ENCODE assay signal across 34 cellular contexts in the genomic region with DNA sequence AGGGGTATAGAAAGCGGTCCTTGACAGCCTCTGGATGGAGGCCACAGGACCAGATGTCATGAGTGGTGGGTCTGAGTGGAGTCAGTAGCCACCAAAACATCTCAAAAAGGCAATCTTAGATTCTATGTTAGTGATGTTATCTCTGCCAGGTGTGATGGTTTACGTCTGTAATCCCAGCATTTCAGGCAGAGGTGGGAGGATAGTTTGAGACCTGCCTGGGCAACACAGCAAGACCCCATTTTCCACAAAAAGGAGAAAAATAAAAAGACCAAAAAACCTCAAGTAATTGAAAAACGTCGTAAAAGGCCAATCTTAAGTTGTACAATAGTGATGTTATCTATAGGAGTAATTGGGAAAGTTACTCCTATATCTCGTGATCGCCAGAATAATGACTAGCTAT. TPM values are rescaled to one million over a fixed set of nuclear protein-coding genes. Genes with fewer than 3 reads are reported as not detected.
"Had no signal": no experiment of that assay in that cellular context is flagged by ENCODE, and none has a peak within 500 bp of the region (broad histone marks: within the 10 kb centered on the region; RNA-seq: fewer than 3 reads in every experiment).

No MANE protein-coding gene starts in this region.

- H3K27me3 Mint-ChIP-seq: activated CD4-positive, alpha-beta T cell treated with anti-CD3 and anti-CD28 coated beads, Interleukin-2, amount 10 ng/mL, durations not matched to agents 7 days and 5 days; activated naive CD8-positive, alpha-beta T cell treated with anti-CD3 and anti-CD28 coated beads for 36 hours; activated T-cell treated with anti-CD3 and anti-CD28 coated beads, Interleukin-2, amount 50 U/mL, for 24 hours; T-cell had no signal

- H3K9me3 ChIP-seq: MG63, Peyer's patch had no signal

- DNase-seq: activated CD4-positive, alpha-beta T cell treated with anti-CD3 and anti-CD28 coated beads for 1 hour; activated CD4-positive, alpha-beta T cell treated with anti-CD3 and anti-CD28 coated beads, Interleukin-2, amount 10 ng/mL, durations not matched to agents 7 days and 5 days; activated CD4-positive, alpha-beta T cell treated with anti-CD3 and anti-CD28 coated beads, Interleukin-2, amount 50 U/mL, for 48 hours; activated CD4-positive, CD25-positive, alpha-beta regulatory T cell; activated CD8-positive, alpha-beta T cell treated with anti-CD3 and anti-CD28 coated beads, Interleukin-2, amount 10 ng/mL, durations not matched to agents 7 days and 5 days; activated naive CD4-positive, alpha-beta T cell; activated naive CD4-positive, alpha-beta T cell treated with anti-CD3 and anti-CD28 coated beads, Interleukin-2, amount 50 U/mL, for 16 hours; activated naive CD8-positive, alpha-beta T cell treated with anti-CD3 and anti-CD28 coated beads for 36 hours; activated T-cell treated with anti-CD3 and anti-CD28 coated beads, Interleukin-2, amount 50 U/mL, for 24 hours; amniotic stem cell; aorta; brain microvascular endothelial cell; central memory CD4-positive, alpha-beta T cell; Kasumi-1; KG1; MG63; NCI-H1092; NCI-H1436 treated with DMSO at 0.1 percent for 48 hours; NCI-H1694 treated with DMSO at 0.1 percent for 48 hours; NCI-H2029; NCI-H345; NCI-H524 treated with DMSO at 0.1 percent for 48 hours; PC-3; Peyer's patch; RPMI8226; SIG-M5; T-cell; T-helper 2 cell; T-helper 9 cell had no signal

- H3K4me3 ChIP-seq: MG63, Peyer's patch had no signal

- H3K36me3 ChIP-seq: brain microvascular endothelial cell, Peyer's patch had no signal

- H3K27me3 ChIP-seq: brain microvascular endothelial cell, MG63, Peyer's patch had no signal

- H3K9me3 Mint-ChIP-seq: activated CD4-positive, alpha-beta T cell treated with anti-CD3 and anti-CD28 coated beads, Interleukin-2, amount 10 ng/mL, durations not matched to agents 7 days and 5 days; activated naive CD8-positive, alpha-beta T cell treated with anti-CD3 and anti-CD28 coated beads for 36 hours; activated T-cell treated with anti-CD3 and anti-CD28 coated beads, Interleukin-2, amount 50 U/mL, for 24 hours; T-cell had no signal

- H3K27ac ChIP-seq: brain microvascular endothelial cell, Peyer's patch, VCaP had no signal

- H3K36me3 Mint-ChIP-seq: T-cell had no signal

- ATAC-seq: activated CD8-positive, alpha-beta T cell treated with anti-CD3 and anti-CD28 coated beads, Interleukin-2, amount 10 ng/mL, durations not matched to agents 7 days and 5 days; PC-3; SK-N-SH treated with all-trans-retinoic acid at 6 μM for 48 hours; T-cell had no signal

- H3K4me3 Mint-ChIP-seq: activated CD4-positive, alpha-beta T cell treated with anti-CD3 and anti-CD28 coated beads, Interleukin-2, amount 10 ng/mL, durations not matched to agents 7 days and 5 days; activated CD8-positive, alpha-beta T cell treated with anti-CD3 and anti-CD28 coated beads, Interleukin-2, amount 10 ng/mL, durations not matched to agents 7 days and 5 days; activated naive CD8-positive, alpha-beta T cell treated with anti-CD3 and anti-CD28 coated beads for 36 hours; activated T-cell treated with anti-CD3 and anti-CD28 coated beads, Interleukin-2, amount 50 U/mL, for 24 hours had no signal

- H3K27ac Mint-ChIP-seq: activated CD4-positive, alpha-beta T cell treated with anti-CD3 and anti-CD28 coated beads, Interleukin-2, amount 10 ng/mL, durations not matched to agents 7 days and 5 days; activated naive CD8-positive, alpha-beta T cell treated with anti-CD3 and anti-CD28 coated beads for 36 hours; activated T-cell treated with anti-CD3 and anti-CD28 coated beads, Interleukin-2, amount 50 U/mL, for 24 hours; T-cell had no signal

RNA-seq across cellular contexts. Expression of a gene that starts 51.8 kb away (rescaled TPM):
- total RNA-seq: activated CD8-positive, alpha-beta T cell treated with anti-CD3 and anti-CD28 coated beads, Interleukin-2, amount 10 ng/mL, durations not matched to agents 7 days and 5 days; activated naive CD8-positive, alpha-beta T cell treated with anti-CD3 and anti-CD28 coated beads for 36 hours; NCI-H460; PC-3; SK-MEL-5 had no signal

RNA-seq across cellular contexts. Expression of a gene that starts 59.5 kb away (rescaled TPM):
- total RNA-seq: activated CD8-positive, alpha-beta T cell treated with anti-CD3 and anti-CD28 coated beads, Interleukin-2, amount 10 ng/mL, durations not matched to agents 7 days and 5 days; activated naive CD8-positive, alpha-beta T cell treated with anti-CD3 and anti-CD28 coated beads for 36 hours; cerebellum; NCI-H460; PC-3; Peyer's patch had no signal
